Comparison of ENCODE assay signal across 1 cellular context in the genomic region with DNA sequence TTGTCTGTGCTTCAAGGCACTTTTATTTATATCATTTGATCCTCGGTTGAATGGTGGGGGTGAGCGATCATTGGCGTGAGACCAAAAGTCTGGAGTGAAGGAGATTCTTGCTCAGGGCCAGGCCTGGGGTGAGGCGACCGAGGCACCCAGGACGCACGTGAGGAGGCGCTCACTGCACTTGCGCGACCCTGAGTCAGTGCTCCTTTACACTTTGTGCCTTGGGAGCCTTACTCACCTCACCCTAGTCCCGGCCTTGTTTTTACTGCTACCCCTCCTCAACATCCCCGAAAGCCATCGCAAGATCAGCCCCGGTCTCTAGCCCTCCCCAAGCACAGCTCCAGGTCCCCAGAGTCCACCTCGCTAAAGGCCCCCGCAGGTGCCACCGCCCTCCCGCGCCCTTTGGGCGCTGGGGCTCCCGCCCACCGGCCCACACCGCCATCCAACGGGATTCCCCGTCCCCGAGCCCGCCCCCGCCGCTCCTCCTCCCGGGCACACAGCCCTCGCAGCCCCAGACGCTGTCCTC.
TF ChIP-seq lines count a peak whose summit lies in the region.

No MANE protein-coding gene starts in this region.

TF ChIP-seq in K562, 482 proteins besides CTCF, POLR2A, EP300 and RAD21 (continues in another document):
- peak; percentile 53 for TF ChIP-seq MYC (IDR thresholded peaks at IDR 0.05; ENCODE audit: low read depth, low read length)
- TF ChIP-seq MYC (CRISPR knock-in tag; IDR thresholded peaks at IDR 0.05; ENCODE audit: borderline replicate concordance, low read depth) = no peak
- peak; percentile 47; the same call in 1 of the 2 replicates for TF ChIP-seq ZNF592 (IDR thresholded peaks at IDR 0.05)
- no peak for TF ChIP-seq MAFF (IDR thresholded peaks at IDR 0.05; ENCODE audit: low read length)
- TF ChIP-seq HDAC1 (IDR thresholded peaks at IDR 0.05) = no peak
- no peak for TF ChIP-seq NFATC3 (IDR thresholded peaks at IDR 0.05)
- no peak; the same call in 1 of the 2 replicates for TF ChIP-seq HCFC1 (IDR thresholded peaks at IDR 0.05; ENCODE audit: low read depth, low read length)
- TF ChIP-seq, protein P1, sequence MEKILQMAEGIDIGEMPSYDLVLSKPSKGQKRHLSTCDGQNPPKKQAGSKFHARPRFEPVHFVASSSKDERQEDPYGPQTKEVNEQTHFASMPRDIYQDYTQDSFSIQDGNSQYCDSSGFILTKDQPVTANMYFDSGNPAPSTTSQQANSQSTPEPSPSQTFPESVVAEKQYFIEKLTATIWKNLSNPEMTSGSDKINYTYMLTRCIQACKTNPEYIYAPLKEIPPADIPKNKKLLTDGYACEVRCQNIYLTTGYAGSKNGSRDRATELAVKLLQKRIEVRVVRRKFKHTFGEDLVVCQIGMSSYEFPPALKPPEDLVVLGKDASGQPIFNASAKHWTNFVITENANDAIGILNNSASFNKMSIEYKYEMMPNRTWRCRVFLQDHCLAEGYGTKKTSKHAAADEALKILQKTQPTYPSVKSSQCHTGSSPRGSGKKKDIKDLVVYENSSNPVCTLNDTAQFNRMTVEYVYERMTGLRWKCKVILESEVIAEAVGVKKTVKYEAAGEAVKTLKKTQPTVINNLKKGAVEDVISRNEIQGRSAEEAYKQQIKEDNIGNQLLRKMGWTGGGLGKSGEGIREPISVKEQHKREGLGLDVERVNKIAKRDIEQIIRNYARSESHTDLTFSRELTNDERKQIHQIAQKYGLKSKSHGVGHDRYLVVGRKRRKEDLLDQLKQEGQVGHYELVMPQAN (IDR thresholded peaks at IDR 0.05; ENCODE audit: borderline replicate concordance) = peak; percentile 48; the same call in 1 of the 2 replicates
- no peak for TF ChIP-seq BDP1 (IDR thresholded peaks at IDR 0.05; ENCODE audit: insufficient read depth, insufficient read length)
- TF ChIP-seq JUND (IDR thresholded peaks at IDR 0.05; ENCODE audit: borderline replicate concordance, low read depth, low read length) = peak; percentile 46; the same call in 1 of the 2 replicates
- TF ChIP-seq JUND (tag; IDR thresholded peaks at IDR 0.05; ENCODE audit: borderline replicate concordance, low read depth, low read length) = no peak
- peak; percentile 62; the same call in 1 of the 2 replicates for TF ChIP-seq JUN (IDR thresholded peaks at IDR 0.05; ENCODE audit: borderline replicate concordance, low read depth, low read length)
- no peak for TF ChIP-seq JUN (CRISPR knock-in tag; IDR thresholded peaks at IDR 0.05; ENCODE audit: borderline replicate concordance)
- no peak for TF ChIP-seq NCOA6 (IDR thresholded peaks at IDR 0.05)
- TF ChIP-seq RAD51 (IDR thresholded peaks at IDR 0.05; ENCODE audit: borderline replicate concordance, low read depth) = peak; percentile 17; the same call in 1 of the 2 replicates
- 0 out of 2 replicates have a peak, but pooled peaks have one; percentile 5 for TF ChIP-seq ZNF316 (IDR thresholded peaks at IDR 0.05)
- no peak for TF ChIP-seq SIN3B (IDR thresholded peaks at IDR 0.05; ENCODE audit: low read depth)
- peak; percentile 68 to 78 for TF ChIP-seq E2F6 (IDR thresholded peaks at IDR 0.05; ENCODE audit: borderline replicate concordance in 1 of 2, extremely low read depth in 1 of 2, insufficient read depth in 1 of 2, insufficient read length in 1 of 2, low read depth in 1 of 2, low read length in 1 of 2, poor library complexity in 1 of 2, severe bottlenecking in 1 of 2)
- TF ChIP-seq ZBTB7A (IDR thresholded peaks at IDR 0.05; ENCODE audit: borderline replicate concordance, control insufficient read depth, low read depth, low read length) = peak; percentile 51; the same call in 1 of the 2 replicates
- TF ChIP-seq CC2D1A (IDR thresholded peaks at IDR 0.05) = 0 out of 2 replicates have a peak, but pooled peaks have one; percentile 24
- no peak for TF ChIP-seq FOXA1 (IDR thresholded peaks at IDR 0.05; ENCODE audit: borderline replicate concordance)
- TF ChIP-seq RCOR1 (IDR thresholded peaks at IDR 0.05; ENCODE audit: borderline replicate concordance in 1 of 2, low read depth in 2 of 2, low read length in 2 of 2) = peak in 1 of 2 experiments; percentile 45; a peak in 2 of 4 replicates
- TF ChIP-seq EGR1 (conservative IDR thresholded peaks at IDR 0.05) = peak; percentile 63
- TF ChIP-seq, protein P2, sequence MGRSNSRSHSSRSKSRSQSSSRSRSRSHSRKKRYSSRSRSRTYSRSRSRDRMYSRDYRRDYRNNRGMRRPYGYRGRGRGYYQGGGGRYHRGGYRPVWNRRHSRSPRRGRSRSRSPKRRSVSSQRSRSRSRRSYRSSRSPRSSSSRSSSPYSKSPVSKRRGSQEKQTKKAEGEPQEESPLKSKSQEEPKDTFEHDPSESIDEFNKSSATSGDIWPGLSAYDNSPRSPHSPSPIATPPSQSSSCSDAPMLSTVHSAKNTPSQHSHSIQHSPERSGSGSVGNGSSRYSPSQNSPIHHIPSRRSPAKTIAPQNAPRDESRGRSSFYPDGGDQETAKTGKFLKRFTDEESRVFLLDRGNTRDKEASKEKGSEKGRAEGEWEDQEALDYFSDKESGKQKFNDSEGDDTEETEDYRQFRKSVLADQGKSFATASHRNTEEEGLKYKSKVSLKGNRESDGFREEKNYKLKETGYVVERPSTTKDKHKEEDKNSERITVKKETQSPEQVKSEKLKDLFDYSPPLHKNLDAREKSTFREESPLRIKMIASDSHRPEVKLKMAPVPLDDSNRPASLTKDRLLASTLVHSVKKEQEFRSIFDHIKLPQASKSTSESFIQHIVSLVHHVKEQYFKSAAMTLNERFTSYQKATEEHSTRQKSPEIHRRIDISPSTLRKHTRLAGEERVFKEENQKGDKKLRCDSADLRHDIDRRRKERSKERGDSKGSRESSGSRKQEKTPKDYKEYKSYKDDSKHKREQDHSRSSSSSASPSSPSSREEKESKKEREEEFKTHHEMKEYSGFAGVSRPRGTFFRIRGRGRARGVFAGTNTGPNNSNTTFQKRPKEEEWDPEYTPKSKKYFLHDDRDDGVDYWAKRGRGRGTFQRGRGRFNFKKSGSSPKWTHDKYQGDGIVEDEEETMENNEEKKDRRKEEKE (IDR thresholded peaks at IDR 0.05; ENCODE audit: borderline replicate concordance in 1 of 2, control insufficient read depth in 1 of 2, low read depth in 2 of 2, low read length in 1 of 2) = no peak
- peak; percentile 99 for TF ChIP-seq BHLHE40 (IDR thresholded peaks at IDR 0.05; ENCODE audit: low read length)
- no peak for TF ChIP-seq TAF7 (tag; IDR thresholded peaks at IDR 0.05)
- TF ChIP-seq, protein P3, sequence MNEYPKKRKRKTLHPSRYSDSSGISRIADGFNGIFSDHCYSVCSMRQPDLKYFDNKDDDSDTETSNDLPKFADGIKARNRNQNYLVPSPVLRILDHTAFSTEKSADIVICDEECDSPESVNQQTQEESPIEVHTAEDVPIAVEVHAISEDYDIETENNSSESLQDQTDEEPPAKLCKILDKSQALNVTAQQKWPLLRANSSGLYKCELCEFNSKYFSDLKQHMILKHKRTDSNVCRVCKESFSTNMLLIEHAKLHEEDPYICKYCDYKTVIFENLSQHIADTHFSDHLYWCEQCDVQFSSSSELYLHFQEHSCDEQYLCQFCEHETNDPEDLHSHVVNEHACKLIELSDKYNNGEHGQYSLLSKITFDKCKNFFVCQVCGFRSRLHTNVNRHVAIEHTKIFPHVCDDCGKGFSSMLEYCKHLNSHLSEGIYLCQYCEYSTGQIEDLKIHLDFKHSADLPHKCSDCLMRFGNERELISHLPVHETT (CRISPR knock-in tag; conservative IDR thresholded peaks at IDR 0.05 in 1 of 2, IDR thresholded peaks at IDR 0.05 in 1 of 2) = peak in 1 of 2 experiments; percentile 45; a peak in 1 of 4 replicates
- peak; percentile 71 for TF ChIP-seq NFIC (IDR thresholded peaks at IDR 0.05)
- TF ChIP-seq, protein P4, sequence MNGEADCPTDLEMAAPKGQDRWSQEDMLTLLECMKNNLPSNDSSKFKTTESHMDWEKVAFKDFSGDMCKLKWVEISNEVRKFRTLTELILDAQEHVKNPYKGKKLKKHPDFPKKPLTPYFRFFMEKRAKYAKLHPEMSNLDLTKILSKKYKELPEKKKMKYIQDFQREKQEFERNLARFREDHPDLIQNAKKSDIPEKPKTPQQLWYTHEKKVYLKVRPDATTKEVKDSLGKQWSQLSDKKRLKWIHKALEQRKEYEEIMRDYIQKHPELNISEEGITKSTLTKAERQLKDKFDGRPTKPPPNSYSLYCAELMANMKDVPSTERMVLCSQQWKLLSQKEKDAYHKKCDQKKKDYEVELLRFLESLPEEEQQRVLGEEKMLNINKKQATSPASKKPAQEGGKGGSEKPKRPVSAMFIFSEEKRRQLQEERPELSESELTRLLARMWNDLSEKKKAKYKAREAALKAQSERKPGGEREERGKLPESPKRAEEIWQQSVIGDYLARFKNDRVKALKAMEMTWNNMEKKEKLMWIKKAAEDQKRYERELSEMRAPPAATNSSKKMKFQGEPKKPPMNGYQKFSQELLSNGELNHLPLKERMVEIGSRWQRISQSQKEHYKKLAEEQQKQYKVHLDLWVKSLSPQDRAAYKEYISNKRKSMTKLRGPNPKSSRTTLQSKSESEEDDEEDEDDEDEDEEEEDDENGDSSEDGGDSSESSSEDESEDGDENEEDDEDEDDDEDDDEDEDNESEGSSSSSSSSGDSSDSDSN (IDR thresholded peaks at IDR 0.05; ENCODE audit: borderline replicate concordance in 1 of 2, low read depth in 2 of 2, low read length in 2 of 2) = 0 out of 4 replicates have a peak, but pooled peaks of 1 of the 2 experiments have one; percentile 36
- no peak for TF ChIP-seq KAT8 (IDR thresholded peaks at IDR 0.05; ENCODE audit: low read depth)
- TF ChIP-seq E2F5 (CRISPR knock-in tag; IDR thresholded peaks at IDR 0.05) = no peak
- peak; percentile 60 for TF ChIP-seq L3MBTL2 (IDR thresholded peaks at IDR 0.05)
- no peak for TF ChIP-seq MAX (CRISPR knock-in tag; IDR thresholded peaks at IDR 0.05)
- TF ChIP-seq ZNF644 (tag; IDR thresholded peaks at IDR 0.05; ENCODE audit: low read depth) = no peak
- peak; percentile 64 for TF ChIP-seq NUFIP1 (IDR thresholded peaks at IDR 0.05; ENCODE audit: partially characterized antibody)
- TF ChIP-seq NR2C2 (CRISPR knock-in tag; IDR thresholded peaks at IDR 0.05) = no peak
- TF ChIP-seq NR2C2 (tag; IDR thresholded peaks at IDR 0.05) = peak; percentile 44
